ENCODE assay signal across 10 cellular contexts in genomic region chr12:96501908-96502307, GRCh38. TPM values are rescaled to one million over a fixed set of nuclear protein-coding genes. Genes with fewer than 3 reads are reported as not detected.
DNase-seq lines count a peak whose midpoint lies in the region; ATAC-seq and TF ChIP-seq lines count a peak whose summit lies in the region.
"Had no signal": no experiment of that assay in that cellular context is flagged by ENCODE, and none has a peak within 500 bp of the region (broad histone marks: within the 10 kb centered on the region; RNA-seq: fewer than 3 reads in every experiment).

No MANE protein-coding gene starts in this region.

- no peaks in the 10 kb centered on the region for H3K27me3 ChIP-seq in CD8-positive, alpha-beta memory T cell (ENCODE audit: insufficient read depth, low read length, poor library complexity, severe bottlenecking)
- H3K27me3 ChIP-seq in naive thymus-derived CD4-positive, alpha-beta T cell (ENCODE audit: control insufficient read depth in 2 of 2, insufficient read depth in 2 of 2, low read length in 2 of 2): no peaks in the 10 kb centered on the region
- no peaks in the 10 kb centered on the region for H3K27me3 ChIP-seq in body of pancreas

- H3K4me1 ChIP-seq in CD8-positive, alpha-beta memory T cell (ENCODE audit: insufficient read depth, low read length): peaks cover 27% of the 10 kb centered on the region
- H3K4me1 ChIP-seq in HEK293 (ENCODE audit: control insufficient read depth, insufficient read depth, low read length) (no peaks in the 10 kb centered on the region), body of pancreas (no peaks in the 10 kb centered on the region)
- peaks cover 22 to 32% of the 10 kb centered on the region in 2 donors for H3K4me1 ChIP-seq in naive thymus-derived CD4-positive, alpha-beta T cell (ENCODE audit: control insufficient read depth in 2 of 2, insufficient read depth in 2 of 2, low read length in 2 of 2)

- no peaks in the 10 kb centered on the region for H3K36me3 ChIP-seq in CD8-positive, alpha-beta memory T cell (ENCODE audit: insufficient read depth, low read length)
- H3K36me3 ChIP-seq in HEK293 (ENCODE audit: control insufficient read depth in 2 of 2, insufficient read depth in 1 of 2, low read length in 2 of 2) (no peaks in the 10 kb centered on the region; a peak in 1 of 3 replicates), body of pancreas (replicated peaks in 1 of 2; ENCODE audit: insufficient read depth in 1 of 2, low read depth in 2 of 2) (no peaks in the 10 kb centered on the region)
- H3K36me3 ChIP-seq in naive thymus-derived CD4-positive, alpha-beta T cell (ENCODE audit: control insufficient read depth in 2 of 3, insufficient read depth in 3 of 3, low read length in 3 of 3): no peaks in the 10 kb centered on the region

- peaks cover 0 to 5% (median 0%) of the 10 kb centered on the region in 5 donors for H3K9me3 Mint-ChIP-seq in CD8-positive, alpha-beta memory T cell
- H3K9me3 Mint-ChIP-seq in activated naive CD8-positive, alpha-beta T cell treated with anti-CD3 and anti-CD28 coated beads, Interleukin-2, amount 10 ng/mL, durations not matched to agents 7 days and 5 days: peaks cover 1% of the 10 kb centered on the region
- H3K9me3 Mint-ChIP-seq in naive thymus-derived CD4-positive, alpha-beta T cell: peaks cover 0 to 12% (median 0%) of the 10 kb centered on the region in 11 donors

- H3K36me3 Mint-ChIP-seq in CD8-positive, alpha-beta memory T cell: peaks cover 0 to 12% (median 4%) of the 10 kb centered on the region in 3 donors
- peaks cover 1% of the 10 kb centered on the region for H3K36me3 Mint-ChIP-seq in activated naive CD8-positive, alpha-beta T cell treated with anti-CD3 and anti-CD28 coated beads, Interleukin-2, amount 10 ng/mL, durations not matched to agents 7 days and 5 days
- H3K36me3 Mint-ChIP-seq in naive thymus-derived CD4-positive, alpha-beta T cell: peaks cover 0 to 21% (median 0%) of the 10 kb centered on the region in 5 donors

- DNase-seq in CD8-positive, alpha-beta memory T cell: no peak
- no peak for DNase-seq in activated naive CD8-positive, alpha-beta T cell treated with anti-CD3 and anti-CD28 coated beads, Interleukin-2, amount 10 ng/mL, durations not matched to agents 7 days and 5 days
- no peak for DNase-seq in naive thymus-derived CD4-positive, alpha-beta T cell
- DNase-seq in EL: no peak
- no peak for DNase-seq in AG08396 (ENCODE audit: low spot score)
- no peak for DNase-seq in body of pancreas
- DNase-seq: central memory CD4-positive, alpha-beta T cell; NCI-H446 had no signal

- TF ChIP-seq CTCF in HEK293 (tag by site-specific recombination; IDR thresholded peaks at IDR 0.05): no peak
- no peak for TF ChIP-seq CTCF in body of pancreas (IDR thresholded peaks at IDR 0.05)

- H3K4me3 ChIP-seq in CD8-positive, alpha-beta memory T cell (ENCODE audit: low read length): no peak overlapping the region
- H3K4me3 ChIP-seq in HEK293 (ENCODE audit: low read depth, low read length) (no peak overlapping the region), body of pancreas (no peak overlapping the region)
- no peak overlapping the region for H3K4me3 ChIP-seq in naive thymus-derived CD4-positive, alpha-beta T cell (ENCODE audit: low read length)

- intact Hi-C loops in naive thymus-derived CD4-positive, alpha-beta T cell (cut with micrococcal nuclease): loop anchor here (1.0 to 10.0 kb wide), 7 partner anchors 13 to 1517 kb away; partner anchors contain the start of genes AMDHD1 (in 1 of the 2), CCDC38 (in 1 of the 2), CDK17 (in 1 of the 2) and CFAP54 (in 1 of the 2)
- intact Hi-C loops in body of pancreas (cut with DNase I): loop anchor here (10.0 kb wide), 1 partner anchor 297 kb away; no protein-coding TSS in a partner anchor

- POLR2A ChIA-PET in CD8-positive, alpha-beta memory T cell (lab: Charles Lee): interaction anchor here (0.9 to 1.7 kb wide), 3 partner anchors 13 to 102 kb away, joined by 4 to 6 read pairs (median 4); partner anchors contain the start of gene CDK17
- POLR2A ChIA-PET in HEK293 (lab: Yijun Ruan, JAX): no interaction called here
- POLR2A ChIA-PET in activated naive CD8-positive, alpha-beta T cell treated with anti-CD3 and anti-CD28 coated beads, Interleukin-2, amount 10 ng/mL, durations not matched to agents 7 days and 5 days (lab: Charles Lee): interaction anchor here (0.7 to 3.3 kb wide), 2 partner anchors 102 to 326 kb away, joined by 5 to 13 read pairs; partner anchors contain the start of gene CDK17
- POLR2A ChIA-PET in naive thymus-derived CD4-positive, alpha-beta T cell (lab: Charles Lee): interaction anchor here (1.0 to 2.0 kb wide), 5 partner anchors 10 to 306 kb away, joined by 3 to 7 read pairs (median 4); partner anchors contain the start of genes CDK17 and CFAP54

- H3K4me1 Mint-ChIP-seq in CD8-positive, alpha-beta memory T cell: peaks cover 45 to 64% (median 54%) of the 10 kb centered on the region in 3 donors
- H3K4me1 Mint-ChIP-seq in activated naive CD8-positive, alpha-beta T cell treated with anti-CD3 and anti-CD28 coated beads, Interleukin-2, amount 10 ng/mL, durations not matched to agents 7 days and 5 days: peaks cover 32% of the 10 kb centered on the region
- H3K4me1 Mint-ChIP-seq in naive thymus-derived CD4-positive, alpha-beta T cell: peaks cover 27 to 54% (median 42%) of the 10 kb centered on the region in 7 donors

- CTCF ChIA-PET in CD8-positive, alpha-beta memory T cell (lab: Charles Lee): interaction anchor here (0.8 to 3.5 kb wide), 2 partner anchors 12 to 102 kb away, joined by 5 to 16 read pairs; partner anchors contain the start of genes CDK17 and CFAP54
- CTCF ChIA-PET in HEK293 (lab: Yijun Ruan, JAX): interaction anchor here (0.6 to 2.2 kb wide), 2 partner anchors 13 to 440 kb away, joined by 3 to 9 read pairs; partner anchors contain the start of gene CFAP54
- CTCF ChIA-PET in naive thymus-derived CD4-positive, alpha-beta T cell (lab: Charles Lee): interaction anchor here (0.6 to 3.4 kb wide), 6 partner anchors 12 to 291 kb away, joined by 3 to 21 read pairs (median 4); partner anchors contain the start of gene CFAP54

- H3K9me3 ChIP-seq in CD8-positive, alpha-beta memory T cell (ENCODE audit: low read length): no peaks in the 10 kb centered on the region
- H3K9me3 ChIP-seq in HEK293 (ENCODE audit: control insufficient read depth, insufficient read depth, low read depth, low read length): no peaks in the 10 kb centered on the region
- H3K9me3 ChIP-seq in naive thymus-derived CD4-positive, alpha-beta T cell (ENCODE audit: control insufficient read depth in 2 of 3, low read length in 3 of 3): no peaks in the 10 kb centered on the region
- H3K9me3 ChIP-seq in body of pancreas: no peaks in the 10 kb centered on the region

- H3K27me3 Mint-ChIP-seq in CD8-positive, alpha-beta memory T cell: no peaks in the 10 kb centered on the region
- no peaks in the 10 kb centered on the region for H3K27me3 Mint-ChIP-seq in activated naive CD8-positive, alpha-beta T cell treated with anti-CD3 and anti-CD28 coated beads, Interleukin-2, amount 10 ng/mL, durations not matched to agents 7 days and 5 days
- H3K27me3 Mint-ChIP-seq in naive thymus-derived CD4-positive, alpha-beta T cell: no peaks in the 10 kb centered on the region

- H3K27ac Mint-ChIP-seq in CD8-positive, alpha-beta memory T cell: peak overlapping the region; percentile 84 to 98 (median 93)
- peak overlapping the region; percentile 52 for H3K27ac Mint-ChIP-seq in activated naive CD8-positive, alpha-beta T cell treated with anti-CD3 and anti-CD28 coated beads, Interleukin-2, amount 10 ng/mL, durations not matched to agents 7 days and 5 days
- H3K27ac Mint-ChIP-seq in naive thymus-derived CD4-positive, alpha-beta T cell: peak overlapping the region; percentile 10 to 89 (median 65)

- TF ChIP-seq POLR2A in body of pancreas (IDR thresholded peaks at IDR 0.05): no peak

- H3K4me3 Mint-ChIP-seq in CD8-positive, alpha-beta memory T cell: peak overlapping the region in 3 of 7 donors; percentile 8 to 66 (median 61)
- no peak overlapping the region for H3K4me3 Mint-ChIP-seq in activated naive CD8-positive, alpha-beta T cell treated with anti-CD3 and anti-CD28 coated beads, Interleukin-2, amount 10 ng/mL, durations not matched to agents 7 days and 5 days
- peak overlapping the region in 3 of 10 donors; percentile 8 to 57 (median 26) for H3K4me3 Mint-ChIP-seq in naive thymus-derived CD4-positive, alpha-beta T cell

- ATAC-seq in activated naive CD8-positive, alpha-beta T cell treated with anti-CD3 and anti-CD28 coated beads, Interleukin-2, amount 10 ng/mL, durations not matched to agents 7 days and 5 days (ENCODE audit: low read depth): no peak
- ATAC-seq in naive thymus-derived CD4-positive, alpha-beta T cell: no peak
- no peak for ATAC-seq in HG03460 (IDR thresholded peaks at IDR 0.05; ENCODE audit: unreplicated experiment)
- no peak for ATAC-seq in body of pancreas

- no peak overlapping the region for H3K27ac ChIP-seq in CD8-positive, alpha-beta memory T cell (ENCODE audit: low read depth, low read length)
- H3K27ac ChIP-seq in HEK293 (ENCODE audit: extremely low read depth, low read depth, low read length): no peak overlapping the region
- H3K27ac ChIP-seq in naive thymus-derived CD4-positive, alpha-beta T cell (ENCODE audit: low read depth, low read length): no peak overlapping the region
- H3K27ac ChIP-seq in body of pancreas: peak overlapping the region in 1 of 4 donors; percentile 56

TF ChIP-seq in HEK293, 187 proteins besides CTCF, POLR2A, EP300 and RAD21:
- TF ChIP-seq ZNF610 (tag by site-specific recombination; IDR thresholded peaks at IDR 0.05; ENCODE audit: borderline replicate concordance) (no peak), ZFHX2 (tag by site-specific recombination; conservative IDR thresholded peaks at IDR 0.05) (peak; percentile 23; the same call in 1 of the 2 replicates)

RNA-seq across cellular contexts. Expression of gene CFAP54, which starts 12.5 kb away (rescaled TPM):
- total RNA-seq in CD8-positive, alpha-beta memory T cell: under 1 TPM; 0.66 to 0.88 TPM
- polyA plus RNA-seq in CD8-positive, alpha-beta memory T cell: 0.08 TPM
- total RNA-seq in activated naive CD8-positive, alpha-beta T cell treated with anti-CD3 and anti-CD28 coated beads, Interleukin-2, amount 10 ng/mL, durations not matched to agents 7 days and 5 days: 1 to 10 TPM in 1 of 2 experiments, under 1 TPM in 1; 0.94 to 1.8 TPM
- total RNA-seq in naive thymus-derived CD4-positive, alpha-beta T cell: under 1 TPM; 0.22 to 0.93 (median 0.30) TPM
- under 1 TPM in 1 of 2 donors, not detected in 1; 0.07 TPM for polyA plus RNA-seq in naive thymus-derived CD4-positive, alpha-beta T cell
- total RNA-seq in body of pancreas: under 1 TPM in 1 of 2 donors, not detected in 1; 0.52 TPM
